25 cellular contexts compared by ENCODE assay signal in the genomic region with DNA sequence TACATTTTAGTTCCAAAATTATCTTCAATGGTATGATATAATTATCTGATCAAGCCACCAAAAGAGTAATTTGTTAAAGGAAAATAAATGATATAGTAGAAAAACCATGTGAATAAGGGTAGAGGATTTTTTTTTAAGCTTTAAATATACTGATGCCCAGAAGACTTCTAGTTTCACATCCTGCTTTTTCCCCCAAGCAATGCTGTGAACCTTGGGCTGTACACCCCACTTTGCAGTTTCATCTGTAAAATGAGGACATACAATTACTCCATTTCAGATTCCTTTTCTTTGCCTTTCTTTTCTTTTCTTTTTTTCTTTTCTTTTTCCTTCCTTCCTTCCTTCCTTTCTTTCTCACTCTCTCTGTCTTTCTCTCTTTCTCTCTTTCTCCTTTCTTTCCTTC.
"Had no signal": no experiment of that assay in that cellular context is flagged by ENCODE, and none has a peak within 500 bp of the region (broad histone marks: within the 10 kb centered on the region; RNA-seq: fewer than 3 reads in every experiment).

No MANE protein-coding gene starts in this region.

- H3K4me3 Mint-ChIP-seq: activated naive CD4-positive, alpha-beta T cell treated with anti-CD3 and anti-CD28 coated beads, Interleukin-2, amount 10 ng/mL, durations not matched to agents 7 days and 5 days; activated naive CD8-positive, alpha-beta T cell treated with anti-CD3 and anti-CD28 coated beads, Interleukin-2, amount 50 U/mL, for 24 hours; central memory CD8-positive, alpha-beta T cell; endodermal cell; nephron; stimulated activated effector memory CD8-positive, alpha-beta T cell treated with anti-CD3 and anti-CD28 coated beads, Interleukin-12 subunit alpha, Interleukin-12 subunit beta, amount 100 ng/mL, for 72 hours had no signal

- H3K4me3 ChIP-seq: ascending aorta, colonic mucosa, lower lobe of right lung, smooth muscle cell, upper lobe of right lung had no signal

- H3K4me1 Mint-ChIP-seq: activated naive CD4-positive, alpha-beta T cell treated with anti-CD3 and anti-CD28 coated beads, Interleukin-2, amount 10 ng/mL, durations not matched to agents 7 days and 5 days; activated naive CD8-positive, alpha-beta T cell treated with anti-CD3 and anti-CD28 coated beads, Interleukin-2, amount 50 U/mL, for 24 hours; central memory CD8-positive, alpha-beta T cell; nephron; stimulated activated effector memory CD8-positive, alpha-beta T cell treated with anti-CD3 and anti-CD28 coated beads, Interleukin-12 subunit alpha, Interleukin-12 subunit beta, amount 100 ng/mL, for 72 hours had no signal

- ATAC-seq: activated CD4-positive, CD25-positive, alpha-beta regulatory T cell treated with anti-CD3 and anti-CD28 coated beads, Interleukin-2, amount 50 U/mL, for 24 hours; activated naive CD8-positive, alpha-beta T cell treated with anti-CD3 and anti-CD28 coated beads, Interleukin-2, amount 50 U/mL, for 24 hours; foreskin keratinocyte; left colon; lower lobe of right lung; sciatic nerve; stimulated activated effector memory CD8-positive, alpha-beta T cell treated with anti-CD3 and anti-CD28 coated beads, Interleukin-12 subunit alpha, Interleukin-12 subunit beta, amount 100 ng/mL, for 72 hours; upper lobe of right lung had no signal

- DNase-seq: activated CD8-positive, alpha-beta memory T cell treated with anti-CD3 and anti-CD28 coated beads for 24 hours; activated CD8-positive, alpha-beta memory T cell treated with anti-CD3 and anti-CD28 coated beads, Interleukin-2, amount 50 U/mL, for 48 hours; activated effector memory CD4-positive, alpha-beta T cell treated with Interleukin-2 at 50 U/mL for 16 hours; activated naive CD4-positive, alpha-beta T cell treated with anti-CD3 and anti-CD28 coated beads, Interleukin-2, amount 10 ng/mL, durations not matched to agents 7 days and 5 days; activated naive CD8-positive, alpha-beta T cell treated with anti-CD3 and anti-CD28 coated beads, Interleukin-2, amount 50 U/mL, for 24 hours; activated T-cell treated with anti-CD3 and anti-CD28 coated beads, Interleukin-2, amount 50 U/mL, for 48 hours; colonic mucosa; endodermal cell; foreskin keratinocyte; hypothalamus; islet precursor cell; left colon; lower lobe of right lung; stimulated activated CD4-positive, alpha-beta T cell treated with anti-CD3 and anti-CD28 coated beads, Interleukin-4, amount 100 ng/mL, for 24 hours; T-helper 9 cell; upper lobe of right lung had no signal

- H3K27ac Mint-ChIP-seq: activated naive CD4-positive, alpha-beta T cell treated with anti-CD3 and anti-CD28 coated beads, Interleukin-2, amount 10 ng/mL, durations not matched to agents 7 days and 5 days; activated naive CD8-positive, alpha-beta T cell treated with anti-CD3 and anti-CD28 coated beads, Interleukin-2, amount 50 U/mL, for 24 hours; endodermal cell; nephron; stimulated activated effector memory CD8-positive, alpha-beta T cell treated with anti-CD3 and anti-CD28 coated beads, Interleukin-12 subunit alpha, Interleukin-12 subunit beta, amount 100 ng/mL, for 72 hours had no signal

- H3K27me3 ChIP-seq: ascending aorta, colonic mucosa, foreskin keratinocyte, upper lobe of right lung had no signal

- H3K4me2 ChIP-seq: smooth muscle cell had no signal

- H3K79me2 ChIP-seq: parathyroid adenoma had no signal

- H3K27me3 Mint-ChIP-seq: activated naive CD4-positive, alpha-beta T cell treated with anti-CD3 and anti-CD28 coated beads, Interleukin-2, amount 10 ng/mL, durations not matched to agents 7 days and 5 days; activated naive CD8-positive, alpha-beta T cell treated with anti-CD3 and anti-CD28 coated beads, Interleukin-2, amount 50 U/mL, for 24 hours; central memory CD8-positive, alpha-beta T cell had no signal

- H2AFZ ChIP-seq: parathyroid adenoma had no signal

- H3K27ac ChIP-seq: ascending aorta, colonic mucosa, epithelial cell of prostate, foreskin keratinocyte, lower lobe of right lung, parathyroid adenoma, upper lobe of right lung had no signal

- H3K9me3 ChIP-seq: ascending aorta, colonic mucosa, lower lobe of right lung, upper lobe of right lung had no signal

- H3K9ac ChIP-seq: parathyroid adenoma had no signal

- H3K9me3 Mint-ChIP-seq: activated naive CD8-positive, alpha-beta T cell treated with anti-CD3 and anti-CD28 coated beads, Interleukin-2, amount 50 U/mL, for 24 hours; endodermal cell; nephron had no signal

- H3K4me1 ChIP-seq: ascending aorta, colonic mucosa, foreskin keratinocyte, lower lobe of right lung, parathyroid adenoma, upper lobe of right lung had no signal

- H3K36me3 ChIP-seq: ascending aorta, colonic mucosa, lower lobe of right lung, upper lobe of right lung had no signal
